ENCODE assay signal across 8 cellular contexts in the genomic region with DNA sequence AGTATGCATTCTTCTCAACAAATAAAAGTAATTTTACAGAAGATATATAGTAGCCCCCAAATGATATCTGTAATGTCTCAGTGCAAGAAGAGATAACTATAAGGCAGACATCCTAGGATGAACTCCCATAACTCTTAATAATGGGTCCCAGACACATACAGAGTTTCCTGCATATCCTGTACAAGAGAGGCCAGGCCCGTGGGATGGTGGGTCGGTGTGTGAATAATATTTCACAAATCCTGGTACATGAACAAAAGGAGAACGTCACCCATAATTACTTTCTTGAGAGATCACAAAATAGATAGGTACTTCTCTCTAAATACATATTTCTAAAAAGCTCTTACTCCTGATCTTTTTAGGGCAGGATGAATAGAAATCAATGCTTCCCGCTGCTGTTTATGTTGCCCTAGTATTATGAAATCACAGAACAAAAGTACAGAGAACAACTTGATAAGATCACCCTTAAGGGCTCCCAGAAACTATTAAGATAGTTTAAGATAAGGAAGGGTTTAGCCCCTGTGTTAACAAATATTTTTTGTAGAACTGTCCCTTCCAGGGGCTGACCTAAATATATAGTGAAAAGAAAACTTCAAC. TPM values are rescaled to one million over a fixed set of nuclear protein-coding genes. Genes with fewer than 3 reads are reported as not detected.
DNase-seq lines count a peak whose midpoint lies in the region; ATAC-seq, FAIRE-seq and TF ChIP-seq lines count a peak whose summit lies in the region.

No MANE protein-coding gene starts in this region.

- no peaks in the 10 kb centered on the region for H3K9me3 Mint-ChIP-seq in endodermal cell

- no peak for ATAC-seq in GM21737 (IDR thresholded peaks at IDR 0.05; ENCODE audit: unreplicated experiment)

- peaks cover 75% of the 10 kb centered on the region for H3K4me1 ChIP-seq in BLaER1
- peaks cover 15% of the 10 kb centered on the region for H3K4me1 ChIP-seq in MM.1S (ENCODE audit: low read length)
- peaks cover 7% of the 10 kb centered on the region for H3K4me1 ChIP-seq in endodermal cell (ENCODE audit: control insufficient read depth, insufficient read depth, low read length)
- H3K4me1 ChIP-seq in neuron (ENCODE audit: insufficient read depth, low read length): peaks cover 43% of the 10 kb centered on the region

- H3K27ac ChIP-seq in BLaER1 (peak overlapping the region; percentile 43; the same call in 1 of the 2 replicates), MM.1S (ENCODE audit: low read length) (peak overlapping the region; percentile 86), endodermal cell (ENCODE audit: low read depth, low read length) (no peak overlapping the region)

- H3K79me2 ChIP-seq in MM.1S (ENCODE audit: low read length): peaks cover 74% of the 10 kb centered on the region

- H3K36me3 ChIP-seq in BLaER1 (peaks cover 18% of the 10 kb centered on the region; the same call in 1 of the 2 replicates), MM.1S (replicated peaks; ENCODE audit: insufficient read depth, low read length) (0 out of 2 replicates have a peak, but pooled peaks cover 3% of the 10 kb centered on the region), endodermal cell (ENCODE audit: control insufficient read depth, insufficient read depth, low read length) (peaks cover 5% of the 10 kb centered on the region), neuron (ENCODE audit: insufficient read depth, low read length) (peaks cover 57% of the 10 kb centered on the region)

- H2AFZ ChIP-seq in MM.1S (ENCODE audit: low read length) (no peak overlapping the region), neuron (ENCODE audit: low read depth, low read length) (no peak overlapping the region)

- peak overlapping the region; percentile 58 for H3K9ac ChIP-seq in BLaER1
- peak overlapping the region; percentile 90 for H3K9ac ChIP-seq in MM.1S (ENCODE audit: low read length)
- H3K9ac ChIP-seq in endodermal cell (ENCODE audit: extremely low read depth, low read length, poor library complexity, severe bottlenecking): no peak overlapping the region

- H3K4me3 Mint-ChIP-seq in endodermal cell: peak overlapping the region; percentile 38

- no peak for TF ChIP-seq CTCF in MM.1S (IDR thresholded peaks at IDR 0.05; ENCODE audit: low read length)
- no peak for TF ChIP-seq CTCF in endodermal cell (conservative IDR thresholded peaks at IDR 0.05)

- H3K36me3 Mint-ChIP-seq in endodermal cell (ENCODE audit: low read depth): peaks cover 25% of the 10 kb centered on the region

- no peaks in the 10 kb centered on the region for H3K9me2 ChIP-seq in MM.1S (replicated peaks; ENCODE audit: insufficient read depth, low read length)

- H3K4me3 ChIP-seq in BLaER1: peak overlapping the region; percentile 48
- H3K4me3 ChIP-seq in MM.1S (ENCODE audit: low read length): peak overlapping the region; percentile 73
- peak overlapping the region; percentile 77 for H3K4me3 ChIP-seq in endodermal cell (ENCODE audit: low read length)
- peak overlapping the region; percentile 59 for H3K4me3 ChIP-seq in neuron (ENCODE audit: low read length)

- H3K27me3 Mint-ChIP-seq in endodermal cell (ENCODE audit: insufficient read depth): no peaks in the 10 kb centered on the region

- H3K9me3 ChIP-seq in BLaER1 (no peaks in the 10 kb centered on the region), MM.1S (replicated peaks; ENCODE audit: insufficient read depth, low read length) (no peaks in the 10 kb centered on the region), endodermal cell (ENCODE audit: control insufficient read depth, low read length) (no peaks in the 10 kb centered on the region), neuron (ENCODE audit: low read length) (peaks cover 37% of the 10 kb centered on the region)

- H3K27me3 ChIP-seq in BLaER1: no peaks in the 10 kb centered on the region
- no peaks in the 10 kb centered on the region for H3K27me3 ChIP-seq in MM.1S (replicated peaks; ENCODE audit: insufficient read depth, low read length)
- no peaks in the 10 kb centered on the region for H3K27me3 ChIP-seq in endodermal cell (ENCODE audit: control insufficient read depth, insufficient read depth, low read length, poor library complexity, severe bottlenecking)
- H3K27me3 ChIP-seq in neuron (ENCODE audit: insufficient read depth, low read length): no peaks in the 10 kb centered on the region

- H4K20me1 ChIP-seq in BLaER1 (peaks cover 30% of the 10 kb centered on the region), MM.1S (ENCODE audit: insufficient read depth, low read length) (no peaks in the 10 kb centered on the region)

- H3F3A ChIP-seq in MM.1S (ENCODE audit: insufficient read depth, low read length): peaks cover 30% of the 10 kb centered on the region

- peaks cover 25% of the 10 kb centered on the region for H3K4me1 Mint-ChIP-seq in endodermal cell

- no peak for DNase-seq in MM.1S
- no peak for DNase-seq in endodermal cell
- no peak for DNase-seq in HTR-8/SVneo (ENCODE audit: insufficient read length, low spot score)
- DNase-seq in SW 1271 (lab: John Stamatoyannopoulos, UW): no peak
- no peak for DNase-seq in OCI-M1 (lab: John Stamatoyannopoulos, UW)

- no peak for FAIRE-seq in HTR-8/SVneo (lab: Jason Lieb, UNC)

- no peak overlapping the region for H3K27ac Mint-ChIP-seq in endodermal cell

- H3K4me2 ChIP-seq in BLaER1 (peak overlapping the region; percentile 94), MM.1S (ENCODE audit: low read depth, low read length) (peak overlapping the region; percentile 72)

- 83% methylated on average over 4 of the region's 4 CpGs; no CpG with 5 or more reads in 1 of the 2 experiments for WGBS in endodermal cell (ENCODE audit: insufficient coverage in 1 of 2, insufficient read length in 1 of 2), 2 experiments

RNA-seq across cellular contexts. Expression of gene IRS1, which starts 5.4 kb away (rescaled TPM):
- total RNA-seq in endodermal cell: 10 to 100 TPM; 16.2 to 16.6 TPM
- 17.0 TPM for polyA plus RNA-seq in endodermal cell (2013, experiment 1 of 2)
- polyA plus RNA-seq in endodermal cell (2013, experiment 2 of 2): 15.8 TPM

RNA-seq across cellular contexts. Expression of gene RHBDD1, which starts 41.7 kb away (rescaled TPM):
- total RNA-seq in endodermal cell: 10 to 100 TPM; 35.2 to 46.2 TPM
- polyA plus RNA-seq in endodermal cell (2013, experiment 1 of 2): 24.5 TPM
- 19.1 TPM for polyA plus RNA-seq in endodermal cell (2013, experiment 2 of 2)
